16 cellular contexts compared by ENCODE assay signal in genomic region chr19:37987356-37988332, GRCh38.
DNase-seq lines count a peak whose midpoint lies in the region; ATAC-seq and TF ChIP-seq lines count a peak whose summit lies in the region.
"Had no signal": no experiment of that assay in that cellular context is flagged by ENCODE, and none has a peak within 500 bp of the region (broad histone marks: within the 10 kb centered on the region; RNA-seq: fewer than 3 reads in every experiment).

No MANE protein-coding gene starts in this region.

- H3K36me3 Mint-ChIP-seq in naive B cell = no peaks in the 10 kb centered on the region
- no peaks in the 10 kb centered on the region for H3K36me3 Mint-ChIP-seq in activated naive CD4-positive, alpha-beta T cell treated with anti-CD3 and anti-CD28 coated beads, Interleukin-2, amount 10 ng/mL, durations not matched to agents 7 days and 5 days

- H3K27me3 ChIP-seq in GM06990 (replicated peaks; ENCODE audit: control insufficient read depth, insufficient read depth, low read length) = no peaks in the 10 kb centered on the region

- CTCF ChIA-PET in activated naive CD4-positive, alpha-beta T cell treated with anti-CD3 and anti-CD28 coated beads, Interleukin-2, amount 10 ng/mL, durations not matched to agents 7 days and 5 days (lab: Charles Lee) = no interaction called here

- no peak for ATAC-seq in naive B cell (ENCODE audit: low read depth in 2 of 2)
- ATAC-seq: lower lobe of right lung, right cardiac atrium had no signal

- TF ChIP-seq CTCF in GM06990 (IDR thresholded peaks at IDR 0.05; ENCODE audit: insufficient read depth, low read length, poor library complexity, severe bottlenecking) = peak; percentile 56
- TF ChIP-seq CTCF in astrocyte of the cerebellum (IDR thresholded peaks at IDR 0.05; ENCODE audit: low read depth, low read length, missing control alignments) = peak; percentile 17

- in situ Hi-C loops in astrocyte of the cerebellum (cut with HindIII; ENCODE audit: low sequenced_read_pairs) = no loop called here

- H3K4me3 Mint-ChIP-seq in naive B cell = peak overlapping the region in 4 of 8 donors; percentile 41 to 87 (median 68)
- H3K4me3 Mint-ChIP-seq in activated naive CD4-positive, alpha-beta T cell treated with anti-CD3 and anti-CD28 coated beads, Interleukin-2, amount 10 ng/mL, durations not matched to agents 7 days and 5 days = no peak overlapping the region
- H3K4me3 Mint-ChIP-seq: activated naive CD4-positive, alpha-beta T cell treated with anti-CD3 and anti-CD28 coated beads, Interleukin-2, amount 50 U/mL, for 24 hours had no signal

- no peaks in the 10 kb centered on the region for H3K9me3 Mint-ChIP-seq in naive B cell
- H3K9me3 Mint-ChIP-seq in activated naive CD4-positive, alpha-beta T cell treated with anti-CD3 and anti-CD28 coated beads, Interleukin-2, amount 10 ng/mL, durations not matched to agents 7 days and 5 days = no peaks in the 10 kb centered on the region
- H3K9me3 Mint-ChIP-seq: activated naive CD4-positive, alpha-beta T cell treated with anti-CD3 and anti-CD28 coated beads, Interleukin-2, amount 50 U/mL, for 24 hours had no signal

- peaks cover 69 to 93% (median 91%) of the 10 kb centered on the region in 3 donors for H3K4me1 Mint-ChIP-seq in naive B cell
- H3K4me1 Mint-ChIP-seq in activated naive CD4-positive, alpha-beta T cell treated with anti-CD3 and anti-CD28 coated beads, Interleukin-2, amount 10 ng/mL, durations not matched to agents 7 days and 5 days = peaks cover 14% of the 10 kb centered on the region

- no peak for DNase-seq in GM06990 (ENCODE audit: extremely low read depth, insufficient read length)
- DNase-seq in HUDEP-2 (lab: John Stamatoyannopoulos, UW; ENCODE audit: unreplicated experiment in 76 of 76) = peak in 40 of 76 experiments; percentile 2 to 54 (median 28)
- DNase-seq in astrocyte of the cerebellum (ENCODE audit: low read depth) = no peak
- DNase-seq in naive B cell = no peak
- no peak for DNase-seq in activated naive CD4-positive, alpha-beta T cell treated with anti-CD3 and anti-CD28 coated beads, Interleukin-2, amount 10 ng/mL, durations not matched to agents 7 days and 5 days
- no peak for DNase-seq in NCI-H748 (lab: John Stamatoyannopoulos, UW; ENCODE audit: unreplicated experiment)
- DNase-seq in NCI-H187 (lab: John Stamatoyannopoulos, UW) = no peak
- no peak for DNase-seq in NOMO-1 treated with dmso at 0.1 percent for 144 hours (lab: John Stamatoyannopoulos, UW; ENCODE audit: unreplicated experiment)
- DNase-seq: activated CD4-positive, alpha-beta T cell treated with anti-CD3 and anti-CD28 coated beads, Interleukin-2, amount 50 U/mL, for 1 hour; COR-L47; head of caudate nucleus; Kasumi-1; lower lobe of right lung; right cardiac atrium had no signal

- no peak overlapping the region for H3K4me3 ChIP-seq in GM06990 (replicated peaks; ENCODE audit: low read depth, low read length)
- no peak overlapping the region for H3K4me3 ChIP-seq in astrocyte of the cerebellum (ENCODE audit: low read depth, low read length)
- H3K4me3 ChIP-seq: lower lobe of right lung, SK-N-MC had no signal

- H3K36me3 ChIP-seq in GM06990 (ENCODE audit: control insufficient read depth, insufficient read depth, low read length) = no peaks in the 10 kb centered on the region; the same call in none of the 2 replicates
- H3K36me3 ChIP-seq: lower lobe of right lung had no signal

- no peaks in the 10 kb centered on the region for H3K27me3 Mint-ChIP-seq in naive B cell
- H3K27me3 Mint-ChIP-seq in activated naive CD4-positive, alpha-beta T cell treated with anti-CD3 and anti-CD28 coated beads, Interleukin-2, amount 10 ng/mL, durations not matched to agents 7 days and 5 days = no peaks in the 10 kb centered on the region
- H3K27me3 Mint-ChIP-seq: activated naive CD4-positive, alpha-beta T cell treated with anti-CD3 and anti-CD28 coated beads, Interleukin-2, amount 50 U/mL, for 24 hours had no signal

- peak overlapping the region; percentile 74 to 98 (median 94) for H3K27ac Mint-ChIP-seq in naive B cell
- H3K27ac Mint-ChIP-seq in activated naive CD4-positive, alpha-beta T cell treated with anti-CD3 and anti-CD28 coated beads, Interleukin-2, amount 10 ng/mL, durations not matched to agents 7 days and 5 days = no peak overlapping the region
- H3K27ac Mint-ChIP-seq: activated naive CD4-positive, alpha-beta T cell treated with anti-CD3 and anti-CD28 coated beads, Interleukin-2, amount 50 U/mL, for 24 hours had no signal

Comparison
In these comparisons a context has a peak if more than half of its experiments do, and no peak if none do; other contexts are left out.
1. DNase-seq: peak in HUDEP-2 (40 of 76); none in GM06990 (single experiment), astrocyte of the cerebellum (single experiment), naive B cell (single experiment), activated naive CD4-positive, alpha-beta T cell treated with anti-CD3 and anti-CD28 coated beads, Interleukin-2, amount 10 ng/mL, durations not matched to agents 7 days and 5 days (single experiment), NCI-H748 (single experiment), NCI-H187 (0 of 2) and NOMO-1 treated with dmso at 0.1 percent for 144 hours (single experiment).